In genomic region chr15:85706779-85707518, GRCh38 we compare ENCODE assay signal across 7 cellular contexts.
DNase-seq lines count a peak whose midpoint lies in the region; ATAC-seq and TF ChIP-seq lines count a peak whose summit lies in the region.

No MANE protein-coding gene starts in this region.

- no peaks in the 10 kb centered on the region for H3K27me3 ChIP-seq in KMS-11 (ENCODE audit: insufficient read depth, low read depth)
- no peaks in the 10 kb centered on the region for H3K27me3 ChIP-seq in suprapubic skin

- no peaks in the 10 kb centered on the region for H4K20me1 ChIP-seq in KMS-11 (ENCODE audit: insufficient read depth)

- intact Hi-C loops in left colon (cut with DNase I, micrococcal nuclease), result no loop called here

- ATAC-seq in GM19452 (IDR thresholded peaks at IDR 0.05; ENCODE audit: unreplicated experiment) (peak; percentile 24), left colon (peak; percentile 53), GM18498 (IDR thresholded peaks at IDR 0.05; ENCODE audit: unreplicated experiment) (no peak)
- peak; percentile 48 to 55 for ATAC-seq in activated naive CD4-positive, alpha-beta T cell treated with anti-CD3 and anti-CD28 coated beads, Interleukin-2, amount 50 U/mL, for 72 hours

- no peak overlapping the region for H3K4me3 ChIP-seq in KMS-11 (IDR thresholded peaks at IDR 0.05; ENCODE audit: insufficient read depth, low read depth, low read length)
- H3K4me3 ChIP-seq in suprapubic skin, result peak overlapping the region; percentile 17

- no peaks in the 10 kb centered on the region for H3K36me3 ChIP-seq in KMS-11 (ENCODE audit: insufficient read depth)
- peaks cover 37% of the 10 kb centered on the region for H3K36me3 ChIP-seq in suprapubic skin

- H2AFZ ChIP-seq in KMS-11 (ENCODE audit: low read depth), result no peak overlapping the region

- 64% methylated on average over 5 of the region's 5 CpGs for WGBS in suprapubic skin

- TF ChIP-seq CTCF in KMS-11 (conservative IDR thresholded peaks at IDR 0.05; ENCODE audit: low read depth, low read length) (no peak), suprapubic skin (IDR thresholded peaks at IDR 0.05) (no peak)

- DNase-seq in activated naive CD4-positive, alpha-beta T cell treated with anti-CD3 and anti-CD28 coated beads, Interleukin-2, amount 50 U/mL, for 72 hours (ENCODE audit: low spot score in 2 of 2), result no peak
- DNase-seq in left colon (peak in 1 of 2 donors; percentile 26), suprapubic skin (ENCODE audit: low spot score in 2 of 2) (no peak), NK-92 (lab: John Stamatoyannopoulos, UW; ENCODE audit: unreplicated experiment) (no peak)

- peaks cover 12 to 27% of the 10 kb centered on the region in 2 donors for H3K36me3 Mint-ChIP-seq in activated naive CD4-positive, alpha-beta T cell treated with anti-CD3 and anti-CD28 coated beads, Interleukin-2, amount 50 U/mL, for 72 hours

- no peak for TF ChIP-seq POLR2A in suprapubic skin (IDR thresholded peaks at IDR 0.05)

- H3K9me3 ChIP-seq in suprapubic skin, result no peaks in the 10 kb centered on the region

- H3K27ac Mint-ChIP-seq in activated naive CD4-positive, alpha-beta T cell treated with anti-CD3 and anti-CD28 coated beads, Interleukin-2, amount 50 U/mL, for 72 hours, result peak overlapping the region; percentile 100

- peak overlapping the region; percentile 48 for H3K9ac ChIP-seq in KMS-11

- no peaks in the 10 kb centered on the region for H3K9me3 Mint-ChIP-seq in activated naive CD4-positive, alpha-beta T cell treated with anti-CD3 and anti-CD28 coated beads, Interleukin-2, amount 50 U/mL, for 72 hours

- H3K79me2 ChIP-seq in KMS-11 (ENCODE audit: insufficient read depth, low read depth), result no peaks in the 10 kb centered on the region

- TF ChIP-seq EP300 in suprapubic skin (IDR thresholded peaks at IDR 0.05), result no peak

- H3K27ac ChIP-seq in KMS-11 (peak overlapping the region; percentile 65), suprapubic skin (peak overlapping the region; percentile 83)

- H3K4me1 ChIP-seq in KMS-11 (ENCODE audit: low read depth, poor library complexity, severe bottlenecking) (peaks cover 67% of the 10 kb centered on the region), suprapubic skin (peaks cover 65% of the 10 kb centered on the region)

- H3K4me2 ChIP-seq in KMS-11, result peak overlapping the region; percentile 94
